Comparison of ENCODE assay signal across 9 cellular contexts in the genomic region with DNA sequence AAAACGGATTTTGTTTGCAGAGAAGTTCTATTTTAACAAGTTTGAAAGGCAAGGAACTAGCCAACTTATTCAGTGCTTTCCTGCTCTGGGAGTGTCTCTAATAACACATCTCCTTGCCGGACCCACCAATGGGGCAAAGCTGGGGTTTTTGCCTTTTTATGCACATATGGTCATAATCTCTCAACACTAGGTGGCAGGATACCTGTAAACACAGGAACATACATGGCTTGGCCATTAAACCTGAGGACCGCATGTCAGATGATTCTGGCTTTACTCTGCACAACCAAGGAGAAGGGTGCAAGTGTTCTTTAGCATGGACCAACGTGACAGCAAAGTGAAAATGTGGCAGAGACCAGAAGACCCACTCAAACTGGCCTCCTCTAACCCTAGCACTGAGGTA. TPM values are rescaled to one million over a fixed set of nuclear protein-coding genes. Genes with fewer than 3 reads are reported as not detected.
DNase-seq lines count a peak whose midpoint lies in the region; ATAC-seq, FAIRE-seq and TF ChIP-seq lines count a peak whose summit lies in the region.
"Had no signal": no experiment of that assay in that cellular context is flagged by ENCODE, and none has a peak within 500 bp of the region (broad histone marks: within the 10 kb centered on the region; RNA-seq: fewer than 3 reads in every experiment).

No MANE protein-coding gene starts in this region.

- H3K4me1 ChIP-seq in hepatocyte (ENCODE audit: insufficient read depth), result peaks cover 8% of the 10 kb centered on the region

- 63% methylated on average over 4 of the region's 4 CpGs for WGBS in hepatocyte (ENCODE audit: low lambda C conversion rate, missing lambda C conversion rate)

- no peak overlapping the region for H3K4me3 Mint-ChIP-seq in HFFc6
- no peak overlapping the region for H3K4me3 Mint-ChIP-seq in activated naive CD8-positive, alpha-beta T cell treated with anti-CD3 and anti-CD28 coated beads, Interleukin-2, amount 50 U/mL, for 24 hours

- H3K9me3 ChIP-seq in hepatocyte (ENCODE audit: low read depth), result no peaks in the 10 kb centered on the region

- H3K79me2 ChIP-seq in hepatocyte, result peaks cover 32% of the 10 kb centered on the region

- peaks cover 1% of the 10 kb centered on the region; the same call in 1 of the 2 replicates for H3K27me3 Mint-ChIP-seq in HFFc6 (ENCODE audit: insufficient read depth)
- no peaks in the 10 kb centered on the region for H3K27me3 Mint-ChIP-seq in activated naive CD8-positive, alpha-beta T cell treated with anti-CD3 and anti-CD28 coated beads, Interleukin-2, amount 50 U/mL, for 24 hours

- no peak overlapping the region for H3K4me3 ChIP-seq in hepatocyte

- peaks cover 7% of the 10 kb centered on the region for H3K4me1 Mint-ChIP-seq in HFFc6 (ENCODE audit: low read depth)
- H3K4me1 Mint-ChIP-seq in activated naive CD8-positive, alpha-beta T cell treated with anti-CD3 and anti-CD28 coated beads, Interleukin-2, amount 50 U/mL, for 24 hours, result peaks cover 12% of the 10 kb centered on the region

- no peak for TF ChIP-seq POLR2A in H54 (IDR thresholded peaks at IDR 0.05; ENCODE audit: low read depth, low read length)

- no peak overlapping the region for H2AFZ ChIP-seq in hepatocyte

- peaks cover 30% of the 10 kb centered on the region for H3K36me3 Mint-ChIP-seq in HFFc6 (ENCODE audit: low read depth)
- H3K36me3 Mint-ChIP-seq in activated naive CD8-positive, alpha-beta T cell treated with anti-CD3 and anti-CD28 coated beads, Interleukin-2, amount 50 U/mL, for 24 hours (ENCODE audit: low read depth), result peaks cover 8% of the 10 kb centered on the region

- H3K9me2 ChIP-seq in hepatocyte (replicated peaks; ENCODE audit: insufficient read depth), result no peaks in the 10 kb centered on the region

- no peak overlapping the region for H3K27ac ChIP-seq in hepatocyte

- H3K27me3 ChIP-seq in hepatocyte, result no peaks in the 10 kb centered on the region

- H3K9me3 Mint-ChIP-seq in HFFc6, result no peaks in the 10 kb centered on the region
- H3K9me3 Mint-ChIP-seq in activated naive CD8-positive, alpha-beta T cell treated with anti-CD3 and anti-CD28 coated beads, Interleukin-2, amount 50 U/mL, for 24 hours, result no peaks in the 10 kb centered on the region

- no peak for ATAC-seq in HG02973 (IDR thresholded peaks at IDR 0.05; ENCODE audit: unreplicated experiment)
- no peak for ATAC-seq in activated naive CD8-positive, alpha-beta T cell treated with anti-CD3 and anti-CD28 coated beads, Interleukin-2, amount 50 U/mL, for 24 hours

- TF ChIP-seq CTCF in HFFc6 (IDR thresholded peaks at IDR 0.05), result peak; percentile 77
- TF ChIP-seq CTCF in hepatocyte (IDR thresholded peaks at IDR 0.05; ENCODE audit: poor library complexity), result peak; percentile 53

- peaks cover 4% of the 10 kb centered on the region for H4K20me1 ChIP-seq in hepatocyte (ENCODE audit: insufficient read depth, poor library complexity, severe bottlenecking)

- H3K4me2 ChIP-seq in hepatocyte, result no peak overlapping the region

- peak; percentile 71 for DNase-seq in DMS 273 (lab: John Stamatoyannopoulos, UW; ENCODE audit: unreplicated experiment)
- peak; percentile 40 for DNase-seq in HFFc6
- peak; percentile 43 to 59 for DNase-seq in SHP77 (lab: John Stamatoyannopoulos, UW)
- DNase-seq in hepatocyte (ENCODE audit: low spot score), result peak; percentile 63
- DNase-seq in H54 (ENCODE audit: insufficient read length, low spot score), result no peak
- DNase-seq in middle frontal gyrus (ENCODE audit: extremely low spot score, low spot score), result no peak
- no peak for DNase-seq in activated naive CD8-positive, alpha-beta T cell treated with anti-CD3 and anti-CD28 coated beads, Interleukin-2, amount 50 U/mL, for 24 hours

- no peaks in the 10 kb centered on the region for H3K36me3 ChIP-seq in hepatocyte (replicated peaks; ENCODE audit: insufficient read depth, low read depth)

- no peak overlapping the region for H3K27ac Mint-ChIP-seq in HFFc6
- no peak overlapping the region for H3K27ac Mint-ChIP-seq in activated naive CD8-positive, alpha-beta T cell treated with anti-CD3 and anti-CD28 coated beads, Interleukin-2, amount 50 U/mL, for 24 hours

- no peak for FAIRE-seq in H54 (lab: Jason Lieb, UNC)

RNA-seq across cellular contexts. Expression of a gene that starts 4.9 kb away (rescaled TPM):
- total RNA-seq in HFFc6 (2021; fragmentation: NEBNext Ultra II Directional; extraction: Animal tissue kit (Norgen Biotek cat#: 25700)), result 10 to 100 TPM; 60.3 to 72.7 (median 64.9) TPM
- total RNA-seq in hepatocyte, result 103 and 104 TPM in 2 replicates
- polyA plus RNA-seq in hepatocyte, result 99.4 and 113 TPM in 2 replicates

RNA-seq across cellular contexts. Expression of a gene that starts 22.4 kb away (rescaled TPM):
- total RNA-seq in HFFc6 (2021; fragmentation: NEBNext Ultra II Directional; extraction: Animal tissue kit (Norgen Biotek cat#: 25700)), result not detected
- not detected in 2 replicates for total RNA-seq in hepatocyte
- polyA plus RNA-seq in hepatocyte, result not detected in 2 replicates
- total RNA-seq: urinary bladder had no signal
- polyA plus RNA-seq: urinary bladder had no signal

RNA-seq across cellular contexts. Expression of a gene that starts 37.2 kb away (rescaled TPM):
- not detected for total RNA-seq in HFFc6 (2021; fragmentation: NEBNext Ultra II Directional; extraction: Animal tissue kit (Norgen Biotek cat#: 25700))
- 0.04 TPM in 1 of 2 replicates, not detected in the other for total RNA-seq in hepatocyte
- not detected in 2 replicates for polyA plus RNA-seq in hepatocyte
- polyA plus RNA-seq: urinary bladder had no signal

RNA-seq across cellular contexts. Expression of a gene that starts 41.2 kb away (rescaled TPM):
- not detected for total RNA-seq in HFFc6 (2021; fragmentation: NEBNext Ultra II Directional; extraction: Animal tissue kit (Norgen Biotek cat#: 25700))
- 0.04 and 3.1 TPM in 2 replicates for total RNA-seq in hepatocyte
- 0.37 TPM in 1 of 2 replicates, not detected in the other for polyA plus RNA-seq in hepatocyte

Comparison
In these comparisons a context has a peak if more than half of its experiments do, and no peak if none do; other contexts are left out.
1. DNase-seq: peak in DMS 273 (single experiment), HFFc6 (single experiment), SHP77 (2 of 2) and hepatocyte (single experiment); none in H54 (single experiment), middle frontal gyrus (single experiment) and activated naive CD8-positive, alpha-beta T cell treated with anti-CD3 and anti-CD28 coated beads, Interleukin-2, amount 50 U/mL, for 24 hours (single experiment).